Comparison of ENCODE assay signal across 23 cellular contexts in the genomic region with DNA sequence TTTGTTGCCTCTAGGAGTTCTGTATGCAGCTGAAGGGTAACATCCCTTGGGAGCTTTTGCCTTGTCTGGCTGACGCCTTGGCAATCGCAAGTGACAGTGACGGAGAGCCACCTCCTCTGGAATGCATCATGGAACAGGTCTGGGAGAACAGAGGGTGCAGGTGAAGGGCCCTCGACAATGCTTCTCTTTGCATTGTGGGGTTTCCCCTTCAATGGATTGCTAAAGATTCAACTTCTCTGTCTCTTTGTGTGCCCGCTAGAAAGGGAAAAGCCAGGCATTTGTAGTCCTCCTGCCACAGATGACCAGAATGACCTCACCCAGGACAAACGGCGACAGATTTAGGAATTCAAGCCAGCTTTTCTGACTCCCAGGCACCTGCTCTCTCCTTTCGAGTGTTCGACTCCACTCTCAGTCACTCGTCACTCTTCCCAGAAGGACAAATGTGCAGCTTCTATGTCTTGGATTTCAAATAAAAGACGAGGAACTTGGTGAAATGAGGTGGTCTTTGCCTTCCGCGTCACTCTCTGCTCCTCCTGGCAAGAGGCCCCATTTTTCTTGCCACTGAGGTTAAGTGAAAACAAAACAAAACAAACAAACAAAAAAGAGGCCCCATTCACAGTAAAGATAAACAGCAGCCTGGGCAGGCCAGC. TPM values are rescaled to one million over a fixed set of nuclear protein-coding genes. Genes with fewer than 3 reads are reported as not detected.
A peak's percentile ranks its signal among the peaks of the same experiment; 100 is the strongest.
DNase-seq lines count a peak whose midpoint lies in the region; ATAC-seq, FAIRE-seq and TF ChIP-seq lines count a peak whose summit lies in the region.
"Had no signal": no experiment of that assay in that cellular context is flagged by ENCODE, and none has a peak within 500 bp of the region (broad histone marks: within the 10 kb centered on the region; RNA-seq: fewer than 3 reads in every experiment).

No MANE protein-coding gene starts in this region.

- peaks cover 88% of the 10 kb centered on the region for H3K36me3 Mint-ChIP-seq in activated CD4-positive, alpha-beta memory T cell treated with anti-CD3 and anti-CD28 coated beads for 36 hours

- H3K27ac ChIP-seq in sigmoid colon = no peak overlapping the region
- H3K27ac ChIP-seq: heart right ventricle, parathyroid adenoma, suprapubic skin had no signal

- peaks cover 0 to under 1% (median 0%) of the 10 kb centered on the region in 4 donors for H3K9me3 ChIP-seq in sigmoid colon
- H3K9me3 ChIP-seq: suprapubic skin had no signal

- H3K36me3 ChIP-seq in bronchial epithelial cell (ENCODE audit: control insufficient read depth, insufficient read depth, low read length) (no peaks in the 10 kb centered on the region), sigmoid colon (no peaks in the 10 kb centered on the region)
- H3K36me3 ChIP-seq: heart right ventricle, suprapubic skin had no signal

- peak; percentile 60 for FAIRE-seq in bronchial epithelial cell (lab: Jason Lieb, UNC)
- FAIRE-seq: astrocyte, D721Med, TTC549 had no signal

- no peaks in the 10 kb centered on the region for H3K9me3 Mint-ChIP-seq in activated CD4-positive, alpha-beta memory T cell treated with anti-CD3 and anti-CD28 coated beads for 36 hours

- peaks cover 0 to 20% (median 6%) of the 10 kb centered on the region in 4 donors for H3K4me1 ChIP-seq in sigmoid colon
- H3K4me1 ChIP-seq: parathyroid adenoma had no signal

- CTCF ChIA-PET in activated CD4-positive, alpha-beta memory T cell treated with anti-CD3 and anti-CD28 coated beads for 36 hours (lab: Charles Lee) = no interaction called here

- H3K4me3 Mint-ChIP-seq in activated CD4-positive, alpha-beta memory T cell treated with anti-CD3 and anti-CD28 coated beads for 36 hours = peak overlapping the region; percentile 51
- H3K4me3 Mint-ChIP-seq: HFFc6 had no signal

- no peak for TF ChIP-seq POLR2A in sigmoid colon (IDR thresholded peaks at IDR 0.05)

- 88 to 89% methylated on average over 13 of the region's 13 CpGs for WGBS in sigmoid colon, 2 donors

- peak overlapping the region; percentile 81 for H3K27ac Mint-ChIP-seq in activated CD4-positive, alpha-beta memory T cell treated with anti-CD3 and anti-CD28 coated beads for 36 hours
- H3K27ac Mint-ChIP-seq: HFFc6 had no signal

- no peaks in the 10 kb centered on the region for H3K27me3 ChIP-seq in bronchial epithelial cell (ENCODE audit: control insufficient read depth, insufficient read depth, low read length)
- no peaks in the 10 kb centered on the region for H3K27me3 ChIP-seq in sigmoid colon
- H3K27me3 ChIP-seq: suprapubic skin had no signal

- H3K4me3 ChIP-seq in bronchial epithelial cell (ENCODE audit: low read depth, low read length) = no peak overlapping the region
- no peak overlapping the region for H3K4me3 ChIP-seq in sigmoid colon
- H3K4me3 ChIP-seq: heart right ventricle, suprapubic skin had no signal

- TF ChIP-seq EP300 in sigmoid colon (IDR thresholded peaks at IDR 0.05) = no peak

- TF ChIP-seq CTCF in bronchial epithelial cell (IDR thresholded peaks at IDR 0.05; ENCODE audit: insufficient read depth, low read length, severe bottlenecking) = no peak
- TF ChIP-seq CTCF in sigmoid colon (IDR thresholded peaks at IDR 0.05) = no peak

- POLR2A ChIA-PET in activated CD4-positive, alpha-beta memory T cell treated with anti-CD3 and anti-CD28 coated beads for 36 hours (lab: Charles Lee) = interaction anchor here (2.6 kb wide), 1 partner anchor 48 kb away, joined by 7 read pairs; no protein-coding TSS in a partner anchor

- intact Hi-C loops in activated CD4-positive, alpha-beta memory T cell treated with anti-CD3 and anti-CD28 coated beads for 36 hours (cut with micrococcal nuclease) = no loop called here
- intact Hi-C loops in sigmoid colon (cut with DNase I) = no loop called here

- ATAC-seq in esophagus mucosa (no peak), HG03469 (IDR thresholded peaks at IDR 0.05; ENCODE audit: unreplicated experiment) (no peak)
- ATAC-seq: heart right ventricle had no signal

- H3K27me3 Mint-ChIP-seq in activated CD4-positive, alpha-beta memory T cell treated with anti-CD3 and anti-CD28 coated beads for 36 hours = no peaks in the 10 kb centered on the region

- peak; percentile 63 for DNase-seq in activated CD8-positive, alpha-beta memory T cell treated with anti-CD3 and anti-CD28 coated beads for 24 hours
- DNase-seq in activated CD8-positive, alpha-beta memory T cell treated with anti-CD3 and anti-CD28 coated beads, Interleukin-2, amount 50 U/mL, for 4 hours = no peak
- peak; percentile 23 for DNase-seq in activated CD4-positive, alpha-beta memory T cell treated with anti-CD3 and anti-CD28 coated beads for 36 hours
- no peak for DNase-seq in bronchial epithelial cell (ENCODE audit: low read depth)
- DNase-seq in sigmoid colon = peak; percentile 5
- DNase-seq in cerebellum (ENCODE audit: low spot score) = no peak
- DNase-seq: HFFc6; Kasumi-1; NCI-H1417 treated with DMSO at 0.1 percent for 48 hours; NCI-H2227 treated with DMSO at 0.1 percent for 48 hours; NK-92 treated with Interleukin-12 subunit alpha and Interleukin-12 subunit beta, amount 100 ng/mL, for 24 hours; SIG-M5 had no signal

- H3K4me1 Mint-ChIP-seq in activated CD4-positive, alpha-beta memory T cell treated with anti-CD3 and anti-CD28 coated beads for 36 hours (ENCODE audit: low read depth) = peaks cover 79% of the 10 kb centered on the region

RNA-seq across cellular contexts. Expression of a gene that starts 26.1 kb away (rescaled TPM):
- 100 to 1,000 TPM; 961 to 988 TPM for total RNA-seq in activated CD4-positive, alpha-beta memory T cell treated with anti-CD3 and anti-CD28 coated beads for 36 hours
- total RNA-seq in bronchial epithelial cell (not detected in 2 replicates), sigmoid colon (1 to 10 TPM in 2 of 4 donors, under 1 TPM in 1, not detected in 1; 0.99 to 9.0 (median 2.5) TPM), cerebellum (not detected), esophagus mucosa (1.4 TPM)
- 10 to 100 TPM in 1 of 3 donors, 1 to 10 TPM in 1, under 1 TPM in 1; 0.60 to 14.0 (median 6.9) TPM for polyA plus RNA-seq in sigmoid colon
- total RNA-seq: astrocyte, dermis microvascular lymphatic vessel endothelial cell, HFFc6, kidney epithelial cell had no signal
- polyA plus RNA-seq: AG04450 had no signal

RNA-seq across cellular contexts. Expression of a gene that starts 52.8 kb away (rescaled TPM):
- total RNA-seq in activated CD4-positive, alpha-beta memory T cell treated with anti-CD3 and anti-CD28 coated beads for 36 hours = 100 to 1,000 TPM; 151 to 155 TPM
- 33.2 and 45.4 TPM in 2 replicates for total RNA-seq in bronchial epithelial cell
- 10 to 100 TPM; 50.8 to 63.1 (median 54.8) TPM for total RNA-seq in sigmoid colon
- polyA plus RNA-seq in sigmoid colon = 10 to 100 TPM; 32.8 to 74.2 (median 40.2) TPM
- total RNA-seq in cerebellum = 48.1 TPM
- total RNA-seq in esophagus mucosa = 57.5 TPM

RNA-seq across cellular contexts. Expression of a gene that starts 58.7 kb away (rescaled TPM):
- total RNA-seq in activated CD4-positive, alpha-beta memory T cell treated with anti-CD3 and anti-CD28 coated beads for 36 hours = 10 to 100 TPM; 20.1 to 20.2 TPM
- 0.51 and 0.79 TPM in 2 replicates for total RNA-seq in bronchial epithelial cell
- 10 to 100 TPM; 11.0 to 16.4 (median 13.9) TPM for total RNA-seq in sigmoid colon
- 10 to 100 TPM in 2 of 3 donors, 1 to 10 TPM in 1; 5.5 to 23.7 (median 16.8) TPM for polyA plus RNA-seq in sigmoid colon
- 0.18 TPM for total RNA-seq in cerebellum
- total RNA-seq in esophagus mucosa = 5.2 TPM

Comparison
In these comparisons a context has a peak if more than half of its experiments do, and no peak if none do; other contexts are left out.
1. DNase-seq: peak in activated CD8-positive, alpha-beta memory T cell treated with anti-CD3 and anti-CD28 coated beads for 24 hours (single experiment), activated CD4-positive, alpha-beta memory T cell treated with anti-CD3 and anti-CD28 coated beads for 36 hours (single experiment) and sigmoid colon (single experiment); none in activated CD8-positive, alpha-beta memory T cell treated with anti-CD3 and anti-CD28 coated beads, Interleukin-2, amount 50 U/mL, for 4 hours (single experiment), bronchial epithelial cell (single experiment) and cerebellum (single experiment).
2. RNA of a gene that starts 26.1 kb away (total RNA-seq): 961 to 988 TPM in activated CD4-positive, alpha-beta memory T cell treated with anti-CD3 and anti-CD28 coated beads for 36 hours; 0.99 to 9.0 TPM in sigmoid colon, 1.4 TPM in esophagus mucosa (single experiment), not detected in bronchial epithelial cell and not detected in cerebellum (single experiment); every median in the first group is over 10 times any median in the second.